ENCODE assay signal across 15 cellular contexts in genomic region chr15:90875549-90875981, GRCh38. TPM values are rescaled to one million over a fixed set of nuclear protein-coding genes. Genes with fewer than 3 reads are reported as not detected.
DNase-seq lines count a peak whose midpoint lies in the region; ATAC-seq and FAIRE-seq lines count a peak whose summit lies in the region.
"Had no signal": no experiment of that assay in that cellular context is flagged by ENCODE, and none has a peak within 500 bp of the region (broad histone marks: within the 10 kb centered on the region; RNA-seq: fewer than 3 reads in every experiment).

No MANE protein-coding gene starts in this region.

- ATAC-seq in activated CD4-positive, alpha-beta T cell treated with anti-CD3 and anti-CD28 coated beads for 36 hours: no peak
- no peak for ATAC-seq in stimulated activated naive CD8-positive, alpha-beta T cell treated with anti-CD3 and anti-CD28 coated beads, Interleukin-15, Interleukin-2, amounts not matched to agents 100 U/mL and 50 U/mL, for 24 hours
- peak; percentile 4 for ATAC-seq in left lobe of liver

- peaks cover 24% of the 10 kb centered on the region for H3K4me1 Mint-ChIP-seq in activated CD4-positive, alpha-beta T cell treated with anti-CD3 and anti-CD28 coated beads for 36 hours
- peaks cover 29% of the 10 kb centered on the region for H3K4me1 Mint-ChIP-seq in stimulated activated naive CD8-positive, alpha-beta T cell treated with anti-CD3 and anti-CD28 coated beads, Interleukin-15, Interleukin-2, amounts not matched to agents 100 ng/mL and 50 ng/mL, for 24 hours (ENCODE audit: low read depth)

- POLR2A ChIA-PET in activated CD4-positive, alpha-beta T cell treated with anti-CD3 and anti-CD28 coated beads for 36 hours (lab: Charles Lee): no interaction called here

- peak overlapping the region; percentile 65 for H3K27ac Mint-ChIP-seq in activated CD4-positive, alpha-beta T cell treated with anti-CD3 and anti-CD28 coated beads for 36 hours
- H3K27ac Mint-ChIP-seq in stimulated activated naive CD8-positive, alpha-beta T cell treated with anti-CD3 and anti-CD28 coated beads, Interleukin-15, Interleukin-2, amounts not matched to agents 100 ng/mL and 50 ng/mL, for 24 hours: peak overlapping the region; percentile 36

- peaks cover 79% of the 10 kb centered on the region for H3K36me3 Mint-ChIP-seq in activated CD4-positive, alpha-beta T cell treated with anti-CD3 and anti-CD28 coated beads for 36 hours (ENCODE audit: low read depth)
- peaks cover 64% of the 10 kb centered on the region for H3K36me3 Mint-ChIP-seq in stimulated activated naive CD8-positive, alpha-beta T cell treated with anti-CD3 and anti-CD28 coated beads, Interleukin-15, Interleukin-2, amounts not matched to agents 100 ng/mL and 50 ng/mL, for 24 hours (ENCODE audit: low read depth)

- intact Hi-C loops in activated CD4-positive, alpha-beta T cell treated with anti-CD3 and anti-CD28 coated beads for 36 hours (cut with DNase I, micrococcal nuclease): loop anchor here in 1 of 2 experiments (10.0 kb wide), 1 partner anchor 61 kb away; no protein-coding TSS in a partner anchor

- no peak for DNase-seq in activated CD4-positive, alpha-beta T cell treated with anti-CD3 and anti-CD28 coated beads for 36 hours
- no peak for DNase-seq in activated CD4-positive, alpha-beta T cell treated with anti-CD3 and anti-CD28 coated beads for 48 hours
- DNase-seq in stimulated activated naive CD8-positive, alpha-beta T cell treated with anti-CD3 and anti-CD28 coated beads, Interleukin-15, Interleukin-2, amounts not matched to agents 100 U/mL and 50 U/mL, for 24 hours: no peak
- DNase-seq in left lobe of liver (ENCODE audit: low spot score) (no peak), RCC 7860 (ENCODE audit: low spot score) (no peak), NCI-H748 treated with DMSO at 0.1 percent for 48 hours (lab: John Stamatoyannopoulos, UW) (no peak), HuH-7 (ENCODE audit: low spot score) (no peak)
- DNase-seq: C1 segment of cervical spinal cord, COR-L47, H7, IMR-90, NCI-H1436 treated with DMSO at 0.1 percent for 48 hours, NCI-H2081, NCI-H510A treated with DMSO at 0.1 percent for 48 hours had no signal

- CTCF ChIA-PET in activated CD4-positive, alpha-beta T cell treated with anti-CD3 and anti-CD28 coated beads for 36 hours (lab: Charles Lee): interaction anchor here (1.5 kb wide), 1 partner anchor 11 kb away, joined by 5 read pairs; no protein-coding TSS in a partner anchor

- no peaks in the 10 kb centered on the region for H3K27me3 Mint-ChIP-seq in activated CD4-positive, alpha-beta T cell treated with anti-CD3 and anti-CD28 coated beads for 36 hours
- H3K27me3 Mint-ChIP-seq in stimulated activated naive CD8-positive, alpha-beta T cell treated with anti-CD3 and anti-CD28 coated beads, Interleukin-15, Interleukin-2, amounts not matched to agents 100 ng/mL and 50 ng/mL, for 24 hours: no peaks in the 10 kb centered on the region

- no peak for FAIRE-seq in RCC 7860 (lab: Jason Lieb, UNC)

- H3K9me3 Mint-ChIP-seq in activated CD4-positive, alpha-beta T cell treated with anti-CD3 and anti-CD28 coated beads for 36 hours (ENCODE audit: low read depth): no peaks in the 10 kb centered on the region
- no peaks in the 10 kb centered on the region for H3K9me3 Mint-ChIP-seq in stimulated activated naive CD8-positive, alpha-beta T cell treated with anti-CD3 and anti-CD28 coated beads, Interleukin-15, Interleukin-2, amounts not matched to agents 100 ng/mL and 50 ng/mL, for 24 hours

- peak overlapping the region; percentile 94 for H3K4me3 Mint-ChIP-seq in activated CD4-positive, alpha-beta T cell treated with anti-CD3 and anti-CD28 coated beads for 36 hours
- H3K4me3 Mint-ChIP-seq in stimulated activated naive CD8-positive, alpha-beta T cell treated with anti-CD3 and anti-CD28 coated beads, Interleukin-15, Interleukin-2, amounts not matched to agents 100 ng/mL and 50 ng/mL, for 24 hours: no peak overlapping the region

RNA-seq across cellular contexts. Expression of gene FURIN, which starts 7.2 kb away (rescaled TPM):
- 100 to 1,000 TPM; 406 to 422 TPM for total RNA-seq in activated CD4-positive, alpha-beta T cell treated with anti-CD3 and anti-CD28 coated beads for 36 hours
- 281 TPM for total RNA-seq in left lobe of liver

RNA-seq across cellular contexts. Expression of gene FES, which starts 8.7 kb away (rescaled TPM):
- total RNA-seq in activated CD4-positive, alpha-beta T cell treated with anti-CD3 and anti-CD28 coated beads for 36 hours: 10 to 100 TPM; 12.2 to 15.6 TPM
- 39.4 TPM for total RNA-seq in left lobe of liver

RNA-seq across cellular contexts. Expression of gene MAN2A2, which starts 27.5 kb away (rescaled TPM):
- 100 to 1,000 TPM in 1 of 2 experiments, 10 to 100 TPM in 1; 76.6 to 104 TPM for total RNA-seq in activated CD4-positive, alpha-beta T cell treated with anti-CD3 and anti-CD28 coated beads for 36 hours
- 96.9 TPM for total RNA-seq in left lobe of liver

RNA-seq across cellular contexts. Expression of gene HDDC3, which starts 56.8 kb away (rescaled TPM):
- 10 to 100 TPM; 34.2 to 41.2 TPM for total RNA-seq in activated CD4-positive, alpha-beta T cell treated with anti-CD3 and anti-CD28 coated beads for 36 hours
- total RNA-seq in left lobe of liver: 9.0 TPM

RNA-seq across cellular contexts. Expression of gene UNC45A, which starts 59.5 kb away (rescaled TPM):
- 10 to 100 TPM; 51.4 to 65.6 TPM for total RNA-seq in activated CD4-positive, alpha-beta T cell treated with anti-CD3 and anti-CD28 coated beads for 36 hours
- total RNA-seq in left lobe of liver: 32.7 TPM
